8 cellular contexts compared by ENCODE assay signal in the genomic region with DNA sequence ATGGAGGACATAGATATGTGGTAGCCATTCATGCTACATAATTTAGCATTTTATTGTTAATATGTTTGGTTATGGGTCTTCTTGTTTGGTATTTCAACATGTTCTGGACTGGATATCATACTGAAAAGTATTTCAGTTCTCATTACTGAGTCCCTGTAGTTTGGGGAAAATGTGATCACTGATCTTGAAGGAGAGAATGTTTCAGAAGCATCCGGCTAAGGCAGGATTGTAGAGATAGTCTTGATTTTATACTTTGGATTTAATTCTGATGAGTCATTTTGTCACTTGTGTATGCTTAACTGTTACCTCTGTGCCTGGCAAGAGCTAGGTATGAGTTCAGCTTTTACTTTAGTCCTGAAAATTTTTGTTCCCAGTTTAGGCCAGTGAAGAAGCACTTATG. TPM values are rescaled to one million over a fixed set of nuclear protein-coding genes. Genes with fewer than 3 reads are reported as not detected.
DNase-seq lines count a peak whose midpoint lies in the region; ATAC-seq and TF ChIP-seq lines count a peak whose summit lies in the region.

No MANE protein-coding gene starts in this region.

- peak overlapping the region; percentile 86 for H3K4me3 Mint-ChIP-seq in T-helper 2 cell treated with Interferon-gamma antibody and Interleukin-4, amounts not matched to agents 5 μg/mL and 100 μg/mL, for 36 hours

- peaks cover 74 to 81% of the 10 kb centered on the region in 2 donors for H3K4me1 ChIP-seq in gastrocnemius medialis

- TF ChIP-seq CTCF in GM12865 (IDR thresholded peaks at IDR 0.05; ENCODE audit: insufficient read depth, low read depth, low read length, missing control alignments) (no peak), gastrocnemius medialis (IDR thresholded peaks at IDR 0.05 in 4 of 5, conservative IDR thresholded peaks at IDR 0.05 in 1 of 5) (no peak)

- ATAC-seq in gastrocnemius medialis: no peak
- ATAC-seq in HG03045 (IDR thresholded peaks at IDR 0.05; ENCODE audit: unreplicated experiment): no peak

- no peaks in the 10 kb centered on the region for H3K9me3 Mint-ChIP-seq in T-helper 2 cell treated with Interferon-gamma antibody and Interleukin-4, amounts not matched to agents 5 μg/mL and 100 μg/mL, for 36 hours

- H3K4me3 ChIP-seq in GM12865 (ENCODE audit: low read depth, low read length): peak overlapping the region; percentile 24
- peak overlapping the region; percentile 20 to 68 (median 44) for H3K4me3 ChIP-seq in gastrocnemius medialis

- H3K36me3 Mint-ChIP-seq in T-helper 2 cell treated with Interferon-gamma antibody and Interleukin-4, amounts not matched to agents 5 μg/mL and 100 μg/mL, for 36 hours (ENCODE audit: low read depth): peaks cover 60% of the 10 kb centered on the region

- H3K9me3 ChIP-seq in gastrocnemius medialis: no peaks in the 10 kb centered on the region

- in situ Hi-C loops in gastrocnemius medialis (cut with MboI; ENCODE audit: low sequenced_read_pairs in 4 of 4): no loop called here

- DNase-seq in GM12865 (ENCODE audit: low read depth): no peak
- DNase-seq in T-helper 2 cell treated with Interferon-gamma antibody and Interleukin-4, amounts not matched to agents 5 μg/mL and 100 μg/mL, for 36 hours (ENCODE audit: low spot score): no peak
- DNase-seq in fibroblast of peridontal ligament (ENCODE audit: extremely low read depth): peak; percentile 43
- DNase-seq in gastrocnemius medialis: no peak
- no peak for DNase-seq in ecto neural progenitor cell (ENCODE audit: low spot score)
- no peak for DNase-seq in NCI-H774 (lab: John Stamatoyannopoulos, UW)
- no peak for DNase-seq in cortex of kidney (lab: John Stamatoyannopoulos, UW)

- peak overlapping the region; percentile 100 for H3K27ac Mint-ChIP-seq in T-helper 2 cell treated with Interferon-gamma antibody and Interleukin-4, amounts not matched to agents 5 μg/mL and 100 μg/mL, for 36 hours

- no peak for TF ChIP-seq POLR2A in gastrocnemius medialis (IDR thresholded peaks at IDR 0.05)

- peaks cover 72% of the 10 kb centered on the region for H3K4me1 Mint-ChIP-seq in T-helper 2 cell treated with Interferon-gamma antibody and Interleukin-4, amounts not matched to agents 5 μg/mL and 100 μg/mL, for 36 hours (ENCODE audit: low read depth)

- intact Hi-C loops in gastrocnemius medialis (cut with DNase I; ENCODE audit: low total_unique reads): loop anchor here (5.0 kb wide), 1 partner anchor 160 kb away; no protein-coding TSS in a partner anchor

- peak overlapping the region; percentile 91 to 97 (median 96) for H3K27ac ChIP-seq in gastrocnemius medialis

- H3K27me3 ChIP-seq in gastrocnemius medialis: no peaks in the 10 kb centered on the region

- H3K27me3 Mint-ChIP-seq in T-helper 2 cell treated with Interferon-gamma antibody and Interleukin-4, amounts not matched to agents 5 μg/mL and 100 μg/mL, for 36 hours (ENCODE audit: low read depth): no peaks in the 10 kb centered on the region

- H3K36me3 ChIP-seq in gastrocnemius medialis: peaks cover 0 to 3% of the 10 kb centered on the region in 2 donors

RNA-seq across cellular contexts. Expression of a gene that starts 7.1 kb away (rescaled TPM):
- 10 to 100 TPM; 26.9 to 55.5 (median 33.7) TPM for total RNA-seq in gastrocnemius medialis
